In genomic region chr2:203637819-203638167, GRCh38 we compare ENCODE assay signal across 13 cellular contexts.
DNase-seq lines count a peak whose midpoint lies in the region; ATAC-seq, FAIRE-seq and TF ChIP-seq lines count a peak whose summit lies in the region.
"Had no signal": no experiment of that assay in that cellular context is flagged by ENCODE, and none has a peak within 500 bp of the region (broad histone marks: within the 10 kb centered on the region; RNA-seq: fewer than 3 reads in every experiment).

No MANE protein-coding gene starts in this region.

- H3K4me1 ChIP-seq in GM23248 (ENCODE audit: insufficient read depth) (peaks cover 12% of the 10 kb centered on the region), hepatocyte (ENCODE audit: insufficient read depth) (no peaks in the 10 kb centered on the region), psoas muscle (peaks cover 16% of the 10 kb centered on the region)

- ATAC-seq in psoas muscle, result no peak
- ATAC-seq: stimulated activated memory B cell treated with anti-CD40 and anti-IgM and Interleukin-4, amounts not matched to agents 10 μg/mL and 1 μg/mL and 100 μg/mL, for 72 hours had no signal

- H3K79me2 ChIP-seq in GM23248 (ENCODE audit: insufficient read depth) (no peaks in the 10 kb centered on the region), hepatocyte (no peaks in the 10 kb centered on the region)

- no peak overlapping the region for H3K27ac ChIP-seq in GM23248
- no peak overlapping the region for H3K27ac ChIP-seq in hepatocyte
- peak overlapping the region; percentile 47 for H3K27ac ChIP-seq in psoas muscle
- H3K27ac ChIP-seq: ovary, SJCRH30 had no signal

- H3K9me2 ChIP-seq in GM23248 (ENCODE audit: insufficient read depth) (no peaks in the 10 kb centered on the region), hepatocyte (replicated peaks; ENCODE audit: insufficient read depth) (no peaks in the 10 kb centered on the region)

- H2AFZ ChIP-seq in GM23248, result peak overlapping the region; percentile 59
- peak overlapping the region; percentile 37 for H2AFZ ChIP-seq in hepatocyte

- H3K9me3 ChIP-seq in GM23248 (ENCODE audit: low read depth), result no peaks in the 10 kb centered on the region
- H3K9me3 ChIP-seq in hepatocyte (ENCODE audit: low read depth), result no peaks in the 10 kb centered on the region
- H3K9me3 ChIP-seq in psoas muscle, result no peaks in the 10 kb centered on the region
- H3K9me3 ChIP-seq: ovary, SJCRH30 had no signal

- H3K27me3 ChIP-seq in GM23248 (replicated peaks; ENCODE audit: insufficient read depth), result no peaks in the 10 kb centered on the region
- H3K27me3 ChIP-seq in hepatocyte, result no peaks in the 10 kb centered on the region
- no peaks in the 10 kb centered on the region for H3K27me3 ChIP-seq in psoas muscle (ENCODE audit: insufficient read depth in 3 of 3, low read length in 2 of 3)
- H3K27me3 ChIP-seq: ovary, SJCRH30 had no signal

- WGBS in GM23248 (ENCODE audit: low coverage in 1 of 2, low lambda C conversion rate in 2 of 2, missing lambda C conversion rate in 2 of 2), 2 experiments, result 52 to 57% methylated on average over 2 of the region's 2 CpGs
- 55% methylated on average over 2 of the region's 2 CpGs for WGBS in hepatocyte (ENCODE audit: low lambda C conversion rate, missing lambda C conversion rate)
- whole genome bisulfite sequencing in psoas muscle, 3 donors, result 51 to 71% (median 60%) methylated on average over 2 of the region's 2 CpGs

- DNase-seq in GM23248 (no peak), MV-4-11 (lab: John Stamatoyannopoulos, UW) (peak; percentile 45), hepatocyte (ENCODE audit: low spot score) (no peak), psoas muscle (no peak), SHP77 (lab: John Stamatoyannopoulos, UW) (no peak), H54 (ENCODE audit: insufficient read length, low spot score) (no peak)
- no peak for DNase-seq in stimulated activated CD4-positive, alpha-beta T cell treated with anti-CD3 and anti-CD28 coated beads, Interleukin-12 subunit alpha, Interleukin-12 subunit beta, amount 100 ng/mL, for 4 hours
- DNase-seq: activated CD4-positive, alpha-beta T cell treated with anti-CD3 and anti-CD28 coated beads for 1 hour; activated naive CD4-positive, alpha-beta T cell treated with Interleukin-2 at 50 U/mL for 16 hours; ovary; stimulated activated CD4-positive, alpha-beta T cell treated with anti-CD3 and anti-CD28 coated beads, Interleukin-2, amount 100 ng/mL, for 24 hours had no signal

- intact Hi-C loops in psoas muscle (cut with DNase I), result loop anchor here in 1 of 2 donors (5.0 kb wide), 1 partner anchor 105 kb away; no protein-coding TSS in a partner anchor

- no peak overlapping the region for H3K4me3 ChIP-seq in GM23248
- no peak overlapping the region for H3K4me3 ChIP-seq in hepatocyte
- no peak overlapping the region for H3K4me3 ChIP-seq in psoas muscle
- H3K4me3 ChIP-seq: ovary, SJCRH30 had no signal

- H3K36me3 ChIP-seq in GM23248 (ENCODE audit: low read depth) (no peaks in the 10 kb centered on the region), hepatocyte (replicated peaks; ENCODE audit: insufficient read depth, low read depth) (no peaks in the 10 kb centered on the region), psoas muscle (ENCODE audit: insufficient read depth in 1 of 2, low read depth in 1 of 2) (no peaks in the 10 kb centered on the region)
- H3K36me3 ChIP-seq: ovary, SJCRH30 had no signal

- no peak overlapping the region for H3K9ac ChIP-seq in GM23248

- FAIRE-seq in H54 (lab: Jason Lieb, UNC), result no peak

- H3K4me2 ChIP-seq in GM23248 (ENCODE audit: unreplicated experiment) (peak overlapping the region; percentile 7), hepatocyte (no peak overlapping the region)

- H3F3A ChIP-seq in GM23248 (ENCODE audit: insufficient read depth), result 0 out of 2 replicates have a peak, but pooled peaks cover 8% of the 10 kb centered on the region

- in situ Hi-C loops in GM23248 (cut with MboI), result no loop called here

- no peak for TF ChIP-seq POLR2A in H54 (IDR thresholded peaks at IDR 0.05; ENCODE audit: low read depth, low read length)

- TF ChIP-seq CTCF in hepatocyte (IDR thresholded peaks at IDR 0.05; ENCODE audit: poor library complexity) (no peak), psoas muscle (IDR thresholded peaks at IDR 0.05) (no peak)

- H4K20me1 ChIP-seq in GM23248 (ENCODE audit: insufficient read depth), result no peaks in the 10 kb centered on the region
- no peaks in the 10 kb centered on the region for H4K20me1 ChIP-seq in hepatocyte (ENCODE audit: insufficient read depth, poor library complexity, severe bottlenecking)
